ENCODE assay signal across 8 cellular contexts in genomic region chr3:15602146-15602536, GRCh38. TPM values are rescaled to one million over a fixed set of nuclear protein-coding genes. Genes with fewer than 3 reads are reported as not detected.
DNase-seq lines count a peak whose midpoint lies in the region; ATAC-seq and TF ChIP-seq lines count a peak whose summit lies in the region.

No MANE protein-coding gene starts in this region.

- peaks cover 25% of the 10 kb centered on the region for H3K36me3 ChIP-seq in SJSA1

- no peaks in the 10 kb centered on the region for H3K27me3 ChIP-seq in SJSA1 (replicated peaks)

- peak; percentile 18 for ATAC-seq in GM18502 (IDR thresholded peaks at IDR 0.05; ENCODE audit: poor library complexity, unreplicated experiment)
- ATAC-seq in HG02623 (IDR thresholded peaks at IDR 0.05; ENCODE audit: unreplicated experiment), result peak; percentile 3

- DNase-seq in SJSA1 (ENCODE audit: low read depth in 1 of 2, low spot score in 2 of 2) (no peak), fibroblast of villous mesenchyme (ENCODE audit: low read depth) (no peak), retinal pigment epithelial cell (ENCODE audit: low read depth) (no peak), NCI-H146 treated with DMSO at 0.1 percent for 48 hours (lab: John Stamatoyannopoulos, UW; ENCODE audit: unreplicated experiment) (no peak), HCEC 1CT (no peak), NCI-H146 (lab: John Stamatoyannopoulos, UW) (no peak)

- H3K4me3 ChIP-seq in SJSA1 (peak overlapping the region; percentile 62), fibroblast of villous mesenchyme (ENCODE audit: low read depth, low read length) (peak overlapping the region; percentile 100), retinal pigment epithelial cell (ENCODE audit: low read length) (peak overlapping the region; percentile 100)

- peaks cover 5% of the 10 kb centered on the region for H3K4me1 ChIP-seq in SJSA1 (replicated peaks)

- H3K27ac ChIP-seq in SJSA1, result peak overlapping the region; percentile 49

- TF ChIP-seq CTCF in fibroblast of villous mesenchyme (IDR thresholded peaks at IDR 0.05; ENCODE audit: insufficient read depth, low read depth, low read length), result no peak
- no peak for TF ChIP-seq CTCF in retinal pigment epithelial cell (conservative IDR thresholded peaks at IDR 0.05; ENCODE audit: low read depth, low read length)

- no peaks in the 10 kb centered on the region for H3K9me3 ChIP-seq in SJSA1 (replicated peaks)

RNA-seq across cellular contexts. Expression of gene BTD, which starts 0.6 kb away (rescaled TPM):
- 13.4 and 21.9 TPM in 2 replicates for total RNA-seq in SJSA1 (2014; rRNA removed; shearing (Covaris generic))
- 19.6 and 34.1 TPM in 2 replicates for total RNA-seq in fibroblast of villous mesenchyme

RNA-seq across cellular contexts. Expression of gene HACL1, which starts 0.8 kb away (rescaled TPM):
- total RNA-seq in SJSA1 (2014; rRNA removed; shearing (Covaris generic)), result 7.5 and 14.1 TPM in 2 replicates
- 25.8 and 33.7 TPM in 2 replicates for total RNA-seq in fibroblast of villous mesenchyme
